Comparison of ENCODE assay signal across 8 cellular contexts in genomic region chr1:7783826-7784491, GRCh38. TPM values are rescaled to one million over a fixed set of nuclear protein-coding genes. Genes with fewer than 3 reads are reported as not detected.
DNase-seq lines count a peak whose midpoint lies in the region; ATAC-seq and TF ChIP-seq lines count a peak whose summit lies in the region.

Gene PER3 (plus strand): TSS chr1:7784291. CDS start chr1:7784878, 587 bp downstream.

- peaks cover 0 to under 1% of the 10 kb centered on the region in 2 donors for H3K36me3 Mint-ChIP-seq in naive B cell

- peak in 1 of 2 donors; percentile 55 for TF ChIP-seq POLR2A in Peyer's patch (IDR thresholded peaks at IDR 0.05)

- TF ChIP-seq CTCF in Peyer's patch (IDR thresholded peaks at IDR 0.05) = no peak

- peaks cover 0 to 26% (median 6%) of the 10 kb centered on the region in 4 donors for H3K4me1 ChIP-seq in Peyer's patch

- ATAC-seq in GM21717 (IDR thresholded peaks at IDR 0.05; ENCODE audit: unreplicated experiment) = peak; percentile 88
- peak; percentile 86 to 87 for ATAC-seq in naive B cell (ENCODE audit: low read depth in 2 of 2)

- peak within 1 kb of the TSS; percentile 38 to 92 (median 78) for H3K4me3 Mint-ChIP-seq in naive B cell

- H3K27me3 ChIP-seq in Peyer's patch = no peaks in the 10 kb centered on the region

- H3K4me3 ChIP-seq in Jurkat, Clone E6-1 (ENCODE audit: low read length) = peak within 1 kb of the TSS; percentile 41
- peak within 1 kb of the TSS; percentile 56 to 74 (median 68) for H3K4me3 ChIP-seq in Peyer's patch

- peak within 1 kb of the TSS in 4 of 6 donors; percentile 51 to 85 (median 74) for H3K27ac Mint-ChIP-seq in naive B cell

- H3K4me1 Mint-ChIP-seq in naive B cell = peaks cover 15 to 26% (median 24%) of the 10 kb centered on the region in 3 donors

- no peaks in the 10 kb centered on the region for H3K9me3 ChIP-seq in Peyer's patch

- no peaks in the 10 kb centered on the region for H3K27me3 Mint-ChIP-seq in naive B cell

- DNase-seq in DMS53 (lab: John Stamatoyannopoulos, UW) = peak; percentile 99
- DNase-seq in Jurkat, Clone E6-1 (ENCODE audit: low read depth, low spot score) = peak; percentile 59
- peak; percentile 88 to 98 (median 97) for DNase-seq in Peyer's patch
- DNase-seq in activated T-helper 1 cell treated with anti-CD3 and anti-CD28 coated beads, Interleukin-2, amount 50 U/mL, for 16 hours (ENCODE audit: low read depth in 1 of 2, low spot score in 1 of 2) = peak; percentile 74 to 87
- peak; percentile 94 for DNase-seq in fibroblast of gingiva (ENCODE audit: low read depth)
- peak; percentile 93 for DNase-seq in naive B cell
- DNase-seq in stimulated activated CD8-positive, alpha-beta memory T cell treated with anti-CD3 and anti-CD28 coated beads, Interleukin-7, amount 100 ng/mL, for 48 hours (ENCODE audit: extremely low read depth in 1 of 2, low read depth in 1 of 2) = peak; percentile 76 to 77

- peak within 1 kb of the TSS; percentile 80 to 95 (median 86) for H3K27ac ChIP-seq in Peyer's patch

- peaks cover 0 to 23% (median 0%) of the 10 kb centered on the region in 3 donors for H3K36me3 ChIP-seq in Peyer's patch

- no peaks in the 10 kb centered on the region for H3K9me3 Mint-ChIP-seq in naive B cell

RNA-seq across cellular contexts. Expression of gene PER3, which starts in this region (rescaled TPM):
- polyA plus RNA-seq in Jurkat, Clone E6-1 (2012; ENCODE audit: insufficient read depth, insufficient read length) = 4.7 TPM
- 10 to 100 TPM in 3 of 4 donors, 1 to 10 TPM in 1; 10.0 to 24.0 (median 18.5) TPM for total RNA-seq in Peyer's patch
- polyA plus RNA-seq in naive B cell (ENCODE audit: low read depth in 6 of 6) = 1 to 10 TPM in 4 of 6 donors, under 1 TPM in 2; 0.48 to 2.7 (median 1.6) TPM

Comparison
In these comparisons a context has a peak if more than half of its experiments do, and no peak if none do; other contexts are left out.
1. Peak in every context shown above with its lines: DNase-seq, ATAC-seq, H3K4me3 ChIP-seq and H3K27ac ChIP-seq.